In the genomic region with DNA sequence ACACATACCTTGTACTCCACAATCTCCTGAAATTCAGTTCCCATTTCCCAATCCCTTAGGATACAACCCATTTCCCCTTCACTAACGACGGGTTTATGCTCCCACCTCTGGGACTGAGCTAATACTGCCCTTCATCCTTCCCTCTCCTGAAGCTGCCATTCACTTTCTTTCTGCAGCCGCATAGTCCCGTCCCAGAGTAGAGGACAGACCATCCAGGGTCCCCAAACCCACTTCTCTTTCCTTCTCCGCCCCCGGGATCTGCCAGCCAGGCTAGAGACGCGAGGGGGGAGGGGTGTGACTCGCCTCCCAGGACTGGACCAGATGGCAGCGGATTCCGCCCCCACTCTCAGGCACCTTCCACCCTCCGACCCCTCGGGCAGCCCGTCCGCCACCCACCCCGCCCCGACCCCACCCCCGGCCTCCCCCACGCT, we compare ENCODE assay signal across 8 cellular contexts. TPM values are rescaled to one million over a fixed set of nuclear protein-coding genes. Genes with fewer than 3 reads are reported as not detected.
A peak's percentile ranks its signal among the peaks of the same experiment; 100 is the strongest.
DNase-seq lines count a peak whose midpoint lies in the region; ATAC-seq and TF ChIP-seq lines count a peak whose summit lies in the region.

No MANE protein-coding gene starts in this region.

- H3K9me3 ChIP-seq in lower lobe of right lung: no peaks in the 10 kb centered on the region

- DNase-seq in AG10803 (ENCODE audit: low read depth) (peak; percentile 29), WTC11 (ENCODE audit: low spot score) (peak; percentile 62), dedifferentiated amniotic fluid mesenchymal stem cell (ENCODE audit: extremely low spot score) (peak; percentile 22), lower lobe of right lung (peak; percentile 61), NCI-H2196 treated with DMSO at 0.1 percent for 48 hours (lab: John Stamatoyannopoulos, UW; ENCODE audit: unreplicated experiment) (no peak)
- DNase-seq in stimulated activated CD4-positive, alpha-beta T cell treated with anti-CD3 and anti-CD28 coated beads, TNF-alpha, amount 100 ng/mL, for 24 hours (ENCODE audit: low read depth in 3 of 3): peak; percentile 2 to 30 (median 10)

- H3K9me3 Mint-ChIP-seq in IgD-negative memory B cell (no peaks in the 10 kb centered on the region), WTC11 (no peaks in the 10 kb centered on the region)

- H3K4me3 Mint-ChIP-seq in IgD-negative memory B cell (peak overlapping the region; percentile 86 to 97 (median 90)), WTC11 (peak overlapping the region; percentile 89)

- H3K4me1 Mint-ChIP-seq in IgD-negative memory B cell: peaks cover 13 to 29% (median 25%) of the 10 kb centered on the region in 3 donors
- H3K4me1 Mint-ChIP-seq in WTC11: peaks cover 18% of the 10 kb centered on the region

- no peaks in the 10 kb centered on the region for H3K36me3 ChIP-seq in lower lobe of right lung

- peak overlapping the region; percentile 80 for H3K27ac ChIP-seq in lower lobe of right lung

- H3K27me3 Mint-ChIP-seq in IgD-negative memory B cell (no peaks in the 10 kb centered on the region), WTC11 (ENCODE audit: low read depth) (peaks cover 10% of the 10 kb centered on the region)

- no peaks in the 10 kb centered on the region for H3K27me3 ChIP-seq in lower lobe of right lung (ENCODE audit: low read depth)

- POLR2A ChIA-PET in WTC11 (lab: Charles Lee): no interaction called here

- intact Hi-C loops in lower lobe of right lung (cut with DNase I): no loop called here

- H3K4me3 ChIP-seq in AG10803 (ENCODE audit: low read length): peak overlapping the region; percentile 84
- H3K4me3 ChIP-seq in lower lobe of right lung: peak overlapping the region; percentile 96

- CTCF ChIA-PET in WTC11 (lab: Charles Lee): interaction anchor here (2.2 kb wide), 1 partner anchor 65 kb away, joined by 5 read pairs; a partner anchor contains a TSS

- peak overlapping the region; percentile 46 to 82 (median 61) for H3K27ac Mint-ChIP-seq in IgD-negative memory B cell
- peak overlapping the region; percentile 67 for H3K27ac Mint-ChIP-seq in WTC11

- peaks cover 28% of the 10 kb centered on the region for H3K4me1 ChIP-seq in lower lobe of right lung

- TF ChIP-seq CTCF in AG10803 (conservative IDR thresholded peaks at IDR 0.05; ENCODE audit: low read length): no peak
- no peak for TF ChIP-seq CTCF in WTC11 (IDR thresholded peaks at IDR 0.05)
- no peak for TF ChIP-seq CTCF in lower lobe of right lung (IDR thresholded peaks at IDR 0.05)

- ATAC-seq in GM19395 (IDR thresholded peaks at IDR 0.05; ENCODE audit: unreplicated experiment): peak; percentile 36
- ATAC-seq in WTC11: peak; percentile 65
- ATAC-seq in lower lobe of right lung: peak; percentile 63 to 78

- H3K36me3 Mint-ChIP-seq in IgD-negative memory B cell (no peaks in the 10 kb centered on the region), WTC11 (peaks cover 5% of the 10 kb centered on the region; the same call in 1 of the 2 replicates)

TF ChIP-seq in WTC11, 78 proteins besides CTCF, POLR2A, EP300 and RAD21:
- TF ChIP-seq, protein P1, sequence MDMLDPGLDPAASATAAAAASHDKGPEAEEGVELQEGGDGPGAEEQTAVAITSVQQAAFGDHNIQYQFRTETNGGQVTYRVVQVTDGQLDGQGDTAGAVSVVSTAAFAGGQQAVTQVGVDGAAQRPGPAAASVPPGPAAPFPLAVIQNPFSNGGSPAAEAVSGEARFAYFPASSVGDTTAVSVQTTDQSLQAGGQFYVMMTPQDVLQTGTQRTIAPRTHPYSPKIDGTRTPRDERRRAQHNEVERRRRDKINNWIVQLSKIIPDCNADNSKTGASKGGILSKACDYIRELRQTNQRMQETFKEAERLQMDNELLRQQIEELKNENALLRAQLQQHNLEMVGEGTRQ (CRISPR knock-in tag; IDR thresholded peaks at IDR 0.05): no peak
- no peak for TF ChIP-seq ETV6 (CRISPR knock-in tag; IDR thresholded peaks at IDR 0.05)
- TF ChIP-seq OVOL2 (CRISPR knock-in tag; IDR thresholded peaks at IDR 0.05; ENCODE audit: borderline replicate concordance): no peak
- TF ChIP-seq SOX15 (CRISPR knock-in tag; IDR thresholded peaks at IDR 0.05): no peak
- TF ChIP-seq RELA (CRISPR knock-in tag; IDR thresholded peaks at IDR 0.05; ENCODE audit: borderline replicate concordance): no peak
- no peak for TF ChIP-seq ESRRA (CRISPR knock-in tag; IDR thresholded peaks at IDR 0.05; ENCODE audit: borderline replicate concordance)
- TF ChIP-seq CREM (CRISPR knock-in tag; IDR thresholded peaks at IDR 0.05): no peak
- TF ChIP-seq RORB (CRISPR knock-in tag; IDR thresholded peaks at IDR 0.05): no peak
- TF ChIP-seq, protein P2, sequence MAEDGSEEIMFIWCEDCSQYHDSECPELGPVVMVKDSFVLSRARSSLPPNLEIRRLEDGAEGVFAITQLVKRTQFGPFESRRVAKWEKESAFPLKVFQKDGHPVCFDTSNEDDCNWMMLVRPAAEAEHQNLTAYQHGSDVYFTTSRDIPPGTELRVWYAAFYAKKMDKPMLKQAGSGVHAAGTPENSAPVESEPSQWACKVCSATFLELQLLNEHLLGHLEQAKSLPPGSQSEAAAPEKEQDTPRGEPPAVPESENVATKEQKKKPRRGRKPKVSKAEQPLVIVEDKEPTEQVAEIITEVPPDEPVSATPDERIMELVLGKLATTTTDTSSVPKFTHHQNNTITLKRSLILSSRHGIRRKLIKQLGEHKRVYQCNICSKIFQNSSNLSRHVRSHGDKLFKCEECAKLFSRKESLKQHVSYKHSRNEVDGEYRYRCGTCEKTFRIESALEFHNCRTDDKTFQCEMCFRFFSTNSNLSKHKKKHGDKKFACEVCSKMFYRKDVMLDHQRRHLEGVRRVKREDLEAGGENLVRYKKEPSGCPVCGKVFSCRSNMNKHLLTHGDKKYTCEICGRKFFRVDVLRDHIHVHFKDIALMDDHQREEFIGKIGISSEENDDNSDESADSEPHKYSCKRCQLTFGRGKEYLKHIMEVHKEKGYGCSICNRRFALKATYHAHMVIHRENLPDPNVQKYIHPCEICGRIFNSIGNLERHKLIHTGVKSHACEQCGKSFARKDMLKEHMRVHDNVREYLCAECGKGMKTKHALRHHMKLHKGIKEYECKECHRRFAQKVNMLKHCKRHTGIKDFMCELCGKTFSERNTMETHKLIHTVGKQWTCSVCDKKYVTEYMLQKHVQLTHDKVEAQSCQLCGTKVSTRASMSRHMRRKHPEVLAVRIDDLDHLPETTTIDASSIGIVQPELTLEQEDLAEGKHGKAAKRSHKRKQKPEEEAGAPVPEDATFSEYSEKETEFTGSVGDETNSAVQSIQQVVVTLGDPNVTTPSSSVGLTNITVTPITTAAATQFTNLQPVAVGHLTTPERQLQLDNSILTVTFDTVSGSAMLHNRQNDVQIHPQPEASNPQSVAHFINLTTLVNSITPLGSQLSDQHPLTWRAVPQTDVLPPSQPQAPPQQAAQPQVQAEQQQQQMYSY (CRISPR knock-in tag; IDR thresholded peaks at IDR 0.05): no peak
- TF ChIP-seq, protein P3, sequence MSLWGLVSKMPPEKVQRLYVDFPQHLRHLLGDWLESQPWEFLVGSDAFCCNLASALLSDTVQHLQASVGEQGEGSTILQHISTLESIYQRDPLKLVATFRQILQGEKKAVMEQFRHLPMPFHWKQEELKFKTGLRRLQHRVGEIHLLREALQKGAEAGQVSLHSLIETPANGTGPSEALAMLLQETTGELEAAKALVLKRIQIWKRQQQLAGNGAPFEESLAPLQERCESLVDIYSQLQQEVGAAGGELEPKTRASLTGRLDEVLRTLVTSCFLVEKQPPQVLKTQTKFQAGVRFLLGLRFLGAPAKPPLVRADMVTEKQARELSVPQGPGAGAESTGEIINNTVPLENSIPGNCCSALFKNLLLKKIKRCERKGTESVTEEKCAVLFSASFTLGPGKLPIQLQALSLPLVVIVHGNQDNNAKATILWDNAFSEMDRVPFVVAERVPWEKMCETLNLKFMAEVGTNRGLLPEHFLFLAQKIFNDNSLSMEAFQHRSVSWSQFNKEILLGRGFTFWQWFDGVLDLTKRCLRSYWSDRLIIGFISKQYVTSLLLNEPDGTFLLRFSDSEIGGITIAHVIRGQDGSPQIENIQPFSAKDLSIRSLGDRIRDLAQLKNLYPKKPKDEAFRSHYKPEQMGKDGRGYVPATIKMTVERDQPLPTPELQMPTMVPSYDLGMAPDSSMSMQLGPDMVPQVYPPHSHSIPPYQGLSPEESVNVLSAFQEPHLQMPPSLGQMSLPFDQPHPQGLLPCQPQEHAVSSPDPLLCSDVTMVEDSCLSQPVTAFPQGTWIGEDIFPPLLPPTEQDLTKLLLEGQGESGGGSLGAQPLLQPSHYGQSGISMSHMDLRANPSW (CRISPR knock-in tag; conservative IDR thresholded peaks at IDR 0.05; ENCODE audit: low read depth): no peak
- TF ChIP-seq CREB1 (CRISPR knock-in tag; IDR thresholded peaks at IDR 0.05): no peak

RNA-seq across cellular contexts. Expression of a gene that starts 0.7 kb away (rescaled TPM):
- 1.3 TPM for polyA plus RNA-seq in IgD-negative memory B cell
- total RNA-seq in WTC11 (2021): 18.3 to 20.1 TPM (median 19.2 TPM) in 3 replicates
- 27.0 TPM for total RNA-seq in lower lobe of right lung
